In genomic region chr2:191376981-191377629, GRCh38 we compare ENCODE assay signal across 9 cellular contexts.
DNase-seq lines count a peak whose midpoint lies in the region; ATAC-seq and TF ChIP-seq lines count a peak whose summit lies in the region.
"Had no signal": no experiment of that assay in that cellular context is flagged by ENCODE, and none has a peak within 500 bp of the region (broad histone marks: within the 10 kb centered on the region; RNA-seq: fewer than 3 reads in every experiment).

No MANE protein-coding gene starts in this region.

- H3K4me3 Mint-ChIP-seq in activated T-cell treated with anti-CD3 and anti-CD28 coated beads, Interleukin-2, amount 50 U/mL, for 72 hours: no peak overlapping the region
- H3K4me3 Mint-ChIP-seq in activated T-cell treated with anti-CD3 and anti-CD28 coated beads, Interleukin-2, amount 50 U/mL, for 4 hours: no peak overlapping the region
- H3K4me3 Mint-ChIP-seq: activated naive CD4-positive, alpha-beta T cell treated with anti-CD3 and anti-CD28 coated beads, Interleukin-2, amount 50 U/mL, for 24 hours had no signal

- peaks cover under 1% of the 10 kb centered on the region for H3K27me3 Mint-ChIP-seq in activated T-cell treated with anti-CD3 and anti-CD28 coated beads, Interleukin-2, amount 50 U/mL, for 72 hours (ENCODE audit: low read depth)
- peaks cover 6% of the 10 kb centered on the region for H3K27me3 Mint-ChIP-seq in activated T-cell treated with anti-CD3 and anti-CD28 coated beads, Interleukin-2, amount 50 U/mL, for 4 hours (ENCODE audit: low read depth)

- H3K9me3 Mint-ChIP-seq in activated T-cell treated with anti-CD3 and anti-CD28 coated beads, Interleukin-2, amount 50 U/mL, for 72 hours: no peaks in the 10 kb centered on the region
- H3K9me3 Mint-ChIP-seq in activated T-cell treated with anti-CD3 and anti-CD28 coated beads, Interleukin-2, amount 50 U/mL, for 4 hours: no peaks in the 10 kb centered on the region
- H3K9me3 Mint-ChIP-seq: activated naive CD4-positive, alpha-beta T cell treated with anti-CD3 and anti-CD28 coated beads, Interleukin-2, amount 50 U/mL, for 24 hours had no signal

- H3K27me3 ChIP-seq in ovary: no peaks in the 10 kb centered on the region

- no peaks in the 10 kb centered on the region for H3K9me3 ChIP-seq in ovary

- no peak for TF ChIP-seq EP300 in ovary (IDR thresholded peaks at IDR 0.05)

- H3K27ac Mint-ChIP-seq in activated T-cell treated with anti-CD3 and anti-CD28 coated beads, Interleukin-2, amount 50 U/mL, for 72 hours: no peak overlapping the region

- no peaks in the 10 kb centered on the region for H3K36me3 ChIP-seq in ovary

- no peak for TF ChIP-seq POLR2A in ovary (IDR thresholded peaks at IDR 0.05)

- H3K4me3 ChIP-seq in ovary: no peak overlapping the region

- intact Hi-C loops in ovary (cut with DNase I): no loop called here

- H3K4me1 ChIP-seq in ovary (ENCODE audit: insufficient read depth): peaks cover 2% of the 10 kb centered on the region

- H3K36me3 Mint-ChIP-seq in activated T-cell treated with anti-CD3 and anti-CD28 coated beads, Interleukin-2, amount 50 U/mL, for 72 hours (ENCODE audit: insufficient read depth in 2 of 2): no peaks in the 10 kb centered on the region
- H3K36me3 Mint-ChIP-seq in activated T-cell treated with anti-CD3 and anti-CD28 coated beads, Interleukin-2, amount 50 U/mL, for 4 hours (ENCODE audit: insufficient read depth): no peaks in the 10 kb centered on the region
- H3K36me3 Mint-ChIP-seq: activated naive CD4-positive, alpha-beta T cell treated with anti-CD3 and anti-CD28 coated beads, Interleukin-2, amount 50 U/mL, for 24 hours had no signal

- TF ChIP-seq CTCF in ovary (IDR thresholded peaks at IDR 0.05): no peak

- peak; percentile 38 to 53 for ATAC-seq in activated T-cell treated with anti-CD3 and anti-CD28 coated beads, Interleukin-2, amount 50 U/mL, for 72 hours (replicated peaks in 1 of 2)
- ATAC-seq in activated T-cell treated with anti-CD3 and anti-CD28 coated beads, Interleukin-2, amount 50 U/mL, for 4 hours: no peak
- peak; percentile 90 for ATAC-seq in HG03196 (IDR thresholded peaks at IDR 0.05; ENCODE audit: unreplicated experiment)

- peak in 1 of 2 donors; percentile 7 for DNase-seq in activated T-cell treated with anti-CD3 and anti-CD28 coated beads, Interleukin-2, amount 50 U/mL, for 72 hours
- DNase-seq in activated T-cell treated with anti-CD3 and anti-CD28 coated beads, Interleukin-2, amount 50 U/mL, for 4 hours: no peak
- DNase-seq in SIG-M5 treated with dmso at 0.1 percent for 504 hours (lab: John Stamatoyannopoulos, UW; ENCODE audit: unreplicated experiment) (peak; percentile 84), fibroblast of the conjunctiva (ENCODE audit: low read depth) (peak; percentile 79), ovary (peak; percentile 43 to 73 (median 54)), cerebellum (ENCODE audit: low spot score) (no peak)
- no peak for DNase-seq in activated effector memory CD4-positive, alpha-beta T cell treated with Interleukin-2 at 50 U/mL for 16 hours

- WGBS in ovary, 3 donors: 54 to 58% (median 56%) methylated on average over 3 of the region's 3 CpGs

- no peak overlapping the region for H3K27ac ChIP-seq in ovary

- peaks cover 17% of the 10 kb centered on the region for H3K4me1 Mint-ChIP-seq in activated T-cell treated with anti-CD3 and anti-CD28 coated beads, Interleukin-2, amount 50 U/mL, for 72 hours (ENCODE audit: low read depth)
- peaks cover 9% of the 10 kb centered on the region for H3K4me1 Mint-ChIP-seq in activated T-cell treated with anti-CD3 and anti-CD28 coated beads, Interleukin-2, amount 50 U/mL, for 4 hours (ENCODE audit: low read depth)

Comparison
In these comparisons a context has a peak if more than half of its experiments do, and no peak if none do; other contexts are left out.
1. ATAC-seq: peak in activated T-cell treated with anti-CD3 and anti-CD28 coated beads, Interleukin-2, amount 50 U/mL, for 72 hours (2 of 2) and HG03196 (single experiment); none in activated T-cell treated with anti-CD3 and anti-CD28 coated beads, Interleukin-2, amount 50 U/mL, for 4 hours (0 of 2).
2. DNase-seq: peak in SIG-M5 treated with dmso at 0.1 percent for 504 hours (single experiment), fibroblast of the conjunctiva (single experiment) and ovary (5 of 5); none in activated T-cell treated with anti-CD3 and anti-CD28 coated beads, Interleukin-2, amount 50 U/mL, for 4 hours (single experiment), activated effector memory CD4-positive, alpha-beta T cell treated with Interleukin-2 at 50 U/mL for 16 hours (single experiment) and cerebellum (single experiment).